Comparison of ENCODE assay signal across 15 cellular contexts in the genomic region with DNA sequence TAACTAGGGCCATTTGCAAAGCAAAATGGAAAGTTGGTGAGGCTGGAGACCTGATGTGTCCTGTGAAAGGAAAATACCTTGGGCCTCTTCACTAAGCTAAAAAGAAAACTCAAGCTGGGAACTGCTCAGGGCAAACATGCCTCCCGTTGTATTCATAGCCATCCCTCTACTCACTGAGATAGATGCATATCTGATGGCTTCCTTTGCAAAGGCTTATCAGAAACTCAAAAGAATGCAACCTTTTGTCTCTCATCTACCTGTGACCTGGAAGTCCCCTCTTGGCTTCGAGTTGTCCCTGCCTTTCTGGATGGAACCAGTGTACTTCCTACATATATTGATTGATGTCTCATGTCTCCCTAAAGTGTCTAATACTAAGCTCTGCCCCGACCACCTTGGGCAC.
DNase-seq lines count a peak whose midpoint lies in the region; ATAC-seq and TF ChIP-seq lines count a peak whose summit lies in the region.
"Had no signal": no experiment of that assay in that cellular context is flagged by ENCODE, and none has a peak within 500 bp of the region (broad histone marks: within the 10 kb centered on the region; RNA-seq: fewer than 3 reads in every experiment).

No MANE protein-coding gene starts in this region.

- H3K9me3 ChIP-seq in H9 (ENCODE audit: control insufficient read depth, low read depth, low read length) (no peaks in the 10 kb centered on the region), neural progenitor cell (ENCODE audit: low read depth) (no peaks in the 10 kb centered on the region)

- no peak overlapping the region for H2BK15ac ChIP-seq in H9 (ENCODE audit: low read depth, low read length)

- H3K36me3 Mint-ChIP-seq in H9 (ENCODE audit: insufficient read depth in 1 of 3, low read depth in 3 of 3) (peaks cover 1 to 19% (median 5%) of the 10 kb centered on the region in 3 experiments; a peak in 4 of 7 replicates), neural progenitor cell (no peaks in the 10 kb centered on the region)
- no peaks in the 10 kb centered on the region for H3K36me3 Mint-ChIP-seq in activated T-helper 17 cell treated with anti-CD3 and anti-CD28 coated beads, Interleukin-2, amount 50 U/mL, for 72 hours (ENCODE audit: low read depth)
- H3K36me3 Mint-ChIP-seq: CD4-positive, alpha-beta memory T cell had no signal

- H2BK120ac ChIP-seq in H9 (ENCODE audit: low read depth, low read length, poor library complexity, severe bottlenecking): no peak overlapping the region

- peaks cover 4% of the 10 kb centered on the region for H3F3A ChIP-seq in neural progenitor cell (ENCODE audit: low read depth)

- no peak overlapping the region for H3K9ac ChIP-seq in H9 (ENCODE audit: extremely low read depth, insufficient read length, low read length)
- H3K9ac ChIP-seq in neural progenitor cell: no peak overlapping the region

- no peak overlapping the region for H4K5ac ChIP-seq in H9 (ENCODE audit: insufficient read length, low read depth, low read length)

- H3K4me1 Mint-ChIP-seq in H9 (peaks cover 24% of the 10 kb centered on the region in 2 experiments), neural progenitor cell (peaks cover 16% of the 10 kb centered on the region)
- no peaks in the 10 kb centered on the region for H3K4me1 Mint-ChIP-seq in activated T-helper 17 cell treated with anti-CD3 and anti-CD28 coated beads, Interleukin-2, amount 50 U/mL, for 72 hours

- no peak overlapping the region for H3K4ac ChIP-seq in H9 (ENCODE audit: low read depth, low read length)

- H2BK20ac ChIP-seq in H9 (ENCODE audit: low read depth, low read length, poor library complexity, severe bottlenecking): no peak overlapping the region

- H3K79me2 ChIP-seq in H9 (ENCODE audit: insufficient read depth, low read length): no peaks in the 10 kb centered on the region
- H3K79me2 ChIP-seq in neural progenitor cell (ENCODE audit: low read depth): no peaks in the 10 kb centered on the region

- no peak overlapping the region for H3K4me3 ChIP-seq in neural progenitor cell
- H3K4me3 ChIP-seq: GM12878 had no signal

- H3K4me3 Mint-ChIP-seq in H9 (no peak overlapping the region), neural progenitor cell (no peak overlapping the region)
- no peak overlapping the region for H3K4me3 Mint-ChIP-seq in activated T-helper 17 cell treated with anti-CD3 and anti-CD28 coated beads, Interleukin-2, amount 50 U/mL, for 72 hours
- H3K4me3 Mint-ChIP-seq: CD4-positive, alpha-beta memory T cell had no signal

- no peaks in the 10 kb centered on the region for H3K23me2 ChIP-seq in H9 (ENCODE audit: insufficient read length, low read depth, low read length, poor library complexity, severe bottlenecking)

- H3K9me3 Mint-ChIP-seq in H9 (peaks cover 2 to 20% of the 10 kb centered on the region in 2 experiments; a peak in 4 of 5 replicates), neural progenitor cell (peaks cover 5% of the 10 kb centered on the region)
- peaks cover 3% of the 10 kb centered on the region for H3K9me3 Mint-ChIP-seq in activated T-helper 17 cell treated with anti-CD3 and anti-CD28 coated beads, Interleukin-2, amount 50 U/mL, for 72 hours
- H3K9me3 Mint-ChIP-seq: CD4-positive, alpha-beta memory T cell had no signal

- H3K4me1 ChIP-seq in H9 (ENCODE audit: insufficient read depth, low read length) (peaks cover 2% of the 10 kb centered on the region; the same call in 1 of the 2 replicates), neural progenitor cell (peaks cover 25% of the 10 kb centered on the region)

- no peak overlapping the region for H3K4me2 ChIP-seq in H9 (ENCODE audit: insufficient read depth, insufficient read length, low read length)
- peak overlapping the region; percentile 42 for H3K4me2 ChIP-seq in neural progenitor cell

- H3K27me3 ChIP-seq in H9 (ENCODE audit: insufficient read depth, low read length) (no peaks in the 10 kb centered on the region), neural progenitor cell (no peaks in the 10 kb centered on the region)

- no peak overlapping the region for H3K23ac ChIP-seq in H9 (ENCODE audit: insufficient read length, low read depth, low read length)

- H3K27ac Mint-ChIP-seq in H9 (peak overlapping the region in 2 of 3 experiments; percentile 56 to 82; a peak in 3 of 7 replicates), neural progenitor cell (no peak overlapping the region)
- H3K27ac Mint-ChIP-seq in activated T-helper 17 cell treated with anti-CD3 and anti-CD28 coated beads, Interleukin-2, amount 50 U/mL, for 72 hours: peak overlapping the region; percentile 13

- H3K27me3 Mint-ChIP-seq in H9 (ENCODE audit: low read depth) (peaks cover 2% of the 10 kb centered on the region), neural progenitor cell (ENCODE audit: insufficient read depth, low read depth) (no peaks in the 10 kb centered on the region)
- H3K27me3 Mint-ChIP-seq in activated T-helper 17 cell treated with anti-CD3 and anti-CD28 coated beads, Interleukin-2, amount 50 U/mL, for 72 hours: peaks cover 8% of the 10 kb centered on the region

- H4K20me1 ChIP-seq in H9 (ENCODE audit: control insufficient read depth, insufficient read depth, insufficient read length) (no peaks in the 10 kb centered on the region), neural progenitor cell (ENCODE audit: low read depth) (no peaks in the 10 kb centered on the region)

- H2BK12ac ChIP-seq in H9 (ENCODE audit: insufficient read length, low read depth, low read length): no peak overlapping the region

- H3K36me3 ChIP-seq in neural progenitor cell: no peaks in the 10 kb centered on the region

- intact Hi-C loops in Right ventricle myocardium inferior (cut with DNase I): no loop called here

- no peak overlapping the region for H4K91ac ChIP-seq in H9 (ENCODE audit: insufficient read length, low read depth, low read length)

- no peak for ATAC-seq in activated T-helper 17 cell treated with anti-CD3 and anti-CD28 coated beads, Interleukin-2, amount 50 U/mL, for 72 hours (replicated peaks)
- ATAC-seq in HG02970 (IDR thresholded peaks at IDR 0.05; ENCODE audit: low FRiP score, unreplicated experiment): no peak
- no peak for ATAC-seq in Right ventricle myocardium inferior
- ATAC-seq: GM12878 had no signal

- H3K79me1 ChIP-seq in H9 (ENCODE audit: insufficient read depth, low read depth, low read length, poor library complexity, severe bottlenecking): no peaks in the 10 kb centered on the region

- H2AK5ac ChIP-seq in H9 (ENCODE audit: insufficient read length, low read length): no peak overlapping the region

- H3K56ac ChIP-seq in H9 (ENCODE audit: insufficient read length, low read depth, low read length): no peak overlapping the region

- WGBS in H9 (ENCODE audit: extremely low coverage, insufficient read length, low lambda C conversion rate): no CpG with 5 or more reads among the region's 3 CpGs

- no peak overlapping the region for H4K8ac ChIP-seq in H9 (replicated peaks; ENCODE audit: insufficient read length, low read depth, low read length)

- TF ChIP-seq CTCF in H9 (conservative IDR thresholded peaks at IDR 0.05): no peak
- TF ChIP-seq CTCF in neural progenitor cell (IDR thresholded peaks at IDR 0.05): no peak

- no peak overlapping the region for H3T11ph ChIP-seq in H9 (ENCODE audit: low read length)

- DNase-seq in ELF-1 (ENCODE audit: low read depth, low spot score) (peak; percentile 56), H9 (no peak), neural progenitor cell (ENCODE audit: low spot score) (no peak), NK-92 (lab: John Stamatoyannopoulos, UW; ENCODE audit: unreplicated experiment) (no peak), NCI-H524 treated with DMSO at 0.1 percent for 48 hours (lab: John Stamatoyannopoulos, UW) (no peak), Right ventricle myocardium inferior (ENCODE audit: missing footprints) (no peak)
- DNase-seq: C1 segment of cervical spinal cord; CD4-positive, alpha-beta memory T cell; DND-41; GDM1; GOT3; HCEC 1CT had no signal

- H2AFZ ChIP-seq in H9 (ENCODE audit: low read length) (no peak overlapping the region), neural progenitor cell (replicated peaks) (no peak overlapping the region)

- H3K18ac ChIP-seq in H9 (ENCODE audit: insufficient read length, low read depth, low read length): no peak overlapping the region

- H3K14ac ChIP-seq in H9 (ENCODE audit: insufficient read depth, low read length): no peak overlapping the region

- no peak overlapping the region for H2BK5ac ChIP-seq in H9 (ENCODE audit: insufficient read length, low read length)

- no peak overlapping the region for H3K27ac ChIP-seq in H9 (ENCODE audit: insufficient read length, low read depth, low read length)
- H3K27ac ChIP-seq in neural progenitor cell: no peak overlapping the region
